ENCODE assay signal across 8 cellular contexts in the genomic region with DNA sequence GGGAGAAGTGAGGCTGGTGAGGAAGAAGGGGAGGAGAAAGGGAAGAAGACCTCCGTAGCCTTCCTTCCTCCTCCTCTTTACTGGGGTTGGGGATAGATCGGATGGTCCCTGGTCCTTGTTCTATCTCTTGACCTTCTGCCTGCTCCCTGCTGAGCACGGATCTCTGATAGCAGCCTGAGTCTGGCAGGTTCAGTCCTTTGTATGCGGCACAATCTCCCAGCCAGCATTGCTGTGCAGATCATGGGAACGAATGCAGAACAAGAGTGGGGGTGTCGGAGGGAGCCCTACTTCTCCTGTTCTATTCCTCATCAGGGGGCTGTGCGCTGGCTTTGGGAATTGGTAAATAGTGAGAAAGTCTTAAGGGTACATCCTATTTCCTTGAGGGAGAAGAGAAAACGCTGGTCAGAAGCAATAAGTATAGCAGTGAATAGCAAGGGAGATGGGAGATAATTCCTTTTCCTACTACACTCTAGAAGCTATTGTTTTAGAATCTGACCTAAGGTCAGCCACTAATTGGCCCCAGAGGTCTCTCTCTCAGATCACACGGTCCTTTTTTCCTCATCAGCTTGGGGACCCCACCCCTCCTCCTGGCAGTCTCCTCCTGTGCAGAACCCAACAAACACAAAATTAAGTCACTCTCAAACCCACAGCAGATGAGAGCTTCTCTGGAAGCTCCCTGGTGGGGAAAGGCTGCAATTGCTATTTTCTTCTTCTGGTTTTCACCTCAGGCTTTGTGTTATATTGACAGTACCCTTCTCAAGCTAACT. TPM values are rescaled to one million over a fixed set of nuclear protein-coding genes. Genes with fewer than 3 reads are reported as not detected.
A peak's percentile ranks its signal among the peaks of the same experiment; 100 is the strongest.
DNase-seq lines count a peak whose midpoint lies in the region; ATAC-seq and TF ChIP-seq lines count a peak whose summit lies in the region.

No MANE protein-coding gene starts in this region.

- no peak overlapping the region for H3K9ac ChIP-seq in Karpas-422 (ENCODE audit: low read length)
- no peak overlapping the region for H3K9ac ChIP-seq in parathyroid adenoma

- TF ChIP-seq CTCF in GM12872 (IDR thresholded peaks at IDR 0.05; ENCODE audit: insufficient read depth, low read depth, low read length) (peak; percentile 69), parathyroid adenoma (IDR thresholded peaks at IDR 0.05) (no peak), ovary (IDR thresholded peaks at IDR 0.05) (no peak), vagina (IDR thresholded peaks at IDR 0.05) (no peak)

- no peak for ATAC-seq in HG03139 (IDR thresholded peaks at IDR 0.05; ENCODE audit: unreplicated experiment)
- ATAC-seq in HG02678 (IDR thresholded peaks at IDR 0.05; ENCODE audit: unreplicated experiment) = no peak

- TF ChIP-seq POLR2A in ovary (IDR thresholded peaks at IDR 0.05) = no peak
- no peak for TF ChIP-seq POLR2A in vagina (IDR thresholded peaks at IDR 0.05)

- H2AFZ ChIP-seq in Karpas-422 (ENCODE audit: low read length) (no peak overlapping the region), parathyroid adenoma (no peak overlapping the region)

- DNase-seq in Karpas-422 (peak; percentile 58), ovary (no peak), vagina (ENCODE audit: extremely low spot score in 2 of 2) (no peak)

- H4K20me1 ChIP-seq in Karpas-422 (ENCODE audit: insufficient read depth, low read depth, low read length) = no peaks in the 10 kb centered on the region

- 59 to 67% (median 64%) methylated on average over 9 of the region's 9 CpGs for WGBS in ovary, 3 donors

- no peaks in the 10 kb centered on the region for H3K9me3 ChIP-seq in Karpas-422 (ENCODE audit: low read length)
- no peaks in the 10 kb centered on the region for H3K9me3 ChIP-seq in parathyroid adenoma (ENCODE audit: control insufficient read depth, low read length)
- H3K9me3 ChIP-seq in ovary = no peaks in the 10 kb centered on the region
- no peaks in the 10 kb centered on the region for H3K9me3 ChIP-seq in vagina

- no peak for TF ChIP-seq EP300 in ovary (IDR thresholded peaks at IDR 0.05)

- no peaks in the 10 kb centered on the region for H3K9me3 Mint-ChIP-seq in dendritic cell treated with granulocyte-macrophage colony-stimulating factor and Interleukin-4, amounts not matched to agents 40 ng/mL and 50 ng/mL, for 4 days

- no peak overlapping the region for H3K4me3 Mint-ChIP-seq in dendritic cell treated with granulocyte-macrophage colony-stimulating factor and Interleukin-4, amounts not matched to agents 40 ng/mL and 50 ng/mL, for 4 days

- H3K27me3 Mint-ChIP-seq in dendritic cell treated with granulocyte-macrophage colony-stimulating factor and Interleukin-4, amounts not matched to agents 40 ng/mL and 50 ng/mL, for 4 days = peaks cover 1% of the 10 kb centered on the region

- H3K27ac ChIP-seq in Karpas-422 (ENCODE audit: low read length) = no peak overlapping the region
- peak overlapping the region; percentile 76 for H3K27ac ChIP-seq in parathyroid adenoma
- no peak overlapping the region for H3K27ac ChIP-seq in ovary
- H3K27ac ChIP-seq in vagina = no peak overlapping the region

- no peaks in the 10 kb centered on the region for H3K9me2 ChIP-seq in Karpas-422 (replicated peaks; ENCODE audit: insufficient read depth, low read length)

- peaks cover 32% of the 10 kb centered on the region for H3K4me1 Mint-ChIP-seq in dendritic cell treated with granulocyte-macrophage colony-stimulating factor and Interleukin-4, amounts not matched to agents 40 ng/mL and 50 ng/mL, for 4 days (ENCODE audit: low read depth)

- H3K27ac Mint-ChIP-seq in dendritic cell treated with granulocyte-macrophage colony-stimulating factor and Interleukin-4, amounts not matched to agents 40 ng/mL and 50 ng/mL, for 4 days = peak overlapping the region; percentile 77

- no peaks in the 10 kb centered on the region for H3K36me3 Mint-ChIP-seq in dendritic cell treated with granulocyte-macrophage colony-stimulating factor and Interleukin-4, amounts not matched to agents 40 ng/mL and 50 ng/mL, for 4 days (ENCODE audit: low read depth)

- no peak overlapping the region for H3K4me2 ChIP-seq in Karpas-422 (ENCODE audit: low read depth, low read length, poor library complexity, severe bottlenecking)
- H3K4me2 ChIP-seq in parathyroid adenoma (ENCODE audit: low read length) = peak overlapping the region; percentile 10

- H3K4me1 ChIP-seq in Karpas-422 (ENCODE audit: low read length) (no peaks in the 10 kb centered on the region), parathyroid adenoma (peaks cover 10% of the 10 kb centered on the region), ovary (ENCODE audit: insufficient read depth) (no peaks in the 10 kb centered on the region), vagina (peaks cover 20% of the 10 kb centered on the region)

- H3K36me3 ChIP-seq in Karpas-422 (ENCODE audit: insufficient read depth, low read length) = no peaks in the 10 kb centered on the region
- H3K36me3 ChIP-seq in parathyroid adenoma (ENCODE audit: control insufficient read depth, insufficient read depth, low read length) = no peaks in the 10 kb centered on the region
- H3K36me3 ChIP-seq in ovary = no peaks in the 10 kb centered on the region
- H3K36me3 ChIP-seq in vagina = no peaks in the 10 kb centered on the region

- intact Hi-C loops in dendritic cell treated with granulocyte-macrophage colony-stimulating factor and Interleukin-4, amounts not matched to agents 40 ng/mL and 50 ng/mL, for 4 days (cut with micrococcal nuclease) = no loop called here
- intact Hi-C loops in ovary (cut with DNase I) = no loop called here
- intact Hi-C loops in vagina (cut with DNase I) = no loop called here

- H3K79me2 ChIP-seq in Karpas-422 (ENCODE audit: low read length) (no peaks in the 10 kb centered on the region), parathyroid adenoma (peaks cover 7% of the 10 kb centered on the region)

- H3K27me3 ChIP-seq in Karpas-422 (ENCODE audit: low read length) (no peaks in the 10 kb centered on the region), parathyroid adenoma (ENCODE audit: control insufficient read depth, insufficient read depth, low read length) (no peaks in the 10 kb centered on the region), ovary (no peaks in the 10 kb centered on the region), vagina (no peaks in the 10 kb centered on the region)

- H3K4me3 ChIP-seq in Karpas-422 (ENCODE audit: low read length) = no peak overlapping the region
- no peak overlapping the region for H3K4me3 ChIP-seq in parathyroid adenoma (ENCODE audit: low read depth, low read length)
- no peak overlapping the region for H3K4me3 ChIP-seq in ovary
- no peak overlapping the region for H3K4me3 ChIP-seq in vagina

RNA-seq across cellular contexts. Expression of a gene that starts 41.0 kb away (rescaled TPM):
- not detected in 2 replicates for total RNA-seq in Karpas-422 (2014; rRNA removed; shearing (Covaris generic); ENCODE audit: low replicate concordance)
- total RNA-seq in ovary (1 to 10 TPM in 2 of 7 donors, under 1 TPM in 5; 0.24 to 1.1 (median 0.48) TPM), vagina (1.7 TPM)
- polyA plus RNA-seq in ovary = 1 to 10 TPM in 1 of 2 donors, under 1 TPM in 1; 0.87 to 1.3 TPM
